8 cellular contexts compared by ENCODE assay signal in the genomic region with DNA sequence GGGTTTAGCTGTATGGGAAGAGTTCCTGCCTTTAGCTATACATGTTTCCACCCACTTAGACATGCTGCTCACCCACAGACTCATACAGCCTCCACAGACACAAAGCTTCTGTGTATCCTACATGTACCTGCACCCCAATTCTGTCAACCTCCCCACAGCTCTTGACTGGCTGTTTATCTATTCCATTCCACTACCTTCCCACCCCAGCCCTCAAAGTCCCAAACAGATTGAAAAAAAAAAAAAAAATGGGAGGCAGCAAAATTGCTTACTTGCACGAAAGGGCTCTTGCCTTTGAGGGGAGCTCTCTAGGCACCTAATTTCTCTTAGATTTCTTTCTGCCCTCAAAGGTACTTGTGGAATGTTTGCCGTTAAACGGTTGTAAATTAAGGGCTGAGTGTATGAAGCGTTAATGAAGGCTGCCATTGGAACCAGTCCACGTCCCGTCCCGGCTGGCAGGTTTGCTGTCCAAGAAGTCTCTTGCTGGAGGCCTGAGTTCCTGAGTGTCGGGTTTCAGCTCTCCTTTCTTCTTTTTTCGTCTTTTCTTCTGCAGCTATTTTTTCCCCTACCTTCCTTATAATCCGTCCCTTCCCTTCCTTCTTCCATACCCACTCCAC. TPM values are rescaled to one million over a fixed set of nuclear protein-coding genes. Genes with fewer than 3 reads are reported as not detected.
DNase-seq lines count a peak whose midpoint lies in the region; ATAC-seq and TF ChIP-seq lines count a peak whose summit lies in the region.

No MANE protein-coding gene starts in this region.

- peaks cover 0 to 3% of the 10 kb centered on the region in 2 donors for H3K36me3 ChIP-seq in duodenal mucosa (ENCODE audit: control insufficient read depth in 1 of 2, insufficient read depth in 2 of 2, low read length in 2 of 2)

- H3K36me3 Mint-ChIP-seq in activated naive CD8-positive, alpha-beta T cell treated with anti-CD3 and anti-CD28 coated beads, Interleukin-2, amount 50 U/mL, for 24 hours (ENCODE audit: low read depth) = no peaks in the 10 kb centered on the region

- no peaks in the 10 kb centered on the region for H3K4me1 Mint-ChIP-seq in activated naive CD8-positive, alpha-beta T cell treated with anti-CD3 and anti-CD28 coated beads, Interleukin-2, amount 50 U/mL, for 24 hours

- H3K4me3 Mint-ChIP-seq in activated naive CD8-positive, alpha-beta T cell treated with anti-CD3 and anti-CD28 coated beads, Interleukin-2, amount 50 U/mL, for 24 hours = no peak overlapping the region

- peaks cover 4% of the 10 kb centered on the region for H3K27me3 Mint-ChIP-seq in activated naive CD8-positive, alpha-beta T cell treated with anti-CD3 and anti-CD28 coated beads, Interleukin-2, amount 50 U/mL, for 24 hours

- peak overlapping the region; percentile 16 for H3K27ac ChIP-seq in duodenal mucosa (ENCODE audit: low read depth, low read length)

- no peaks in the 10 kb centered on the region for H3K9me3 ChIP-seq in duodenal mucosa (ENCODE audit: control insufficient read depth in 1 of 2, low read length in 2 of 2)

- H3K4me3 ChIP-seq in AG09309 (ENCODE audit: control insufficient read depth, low read depth, low read length) (no peak overlapping the region; the same call in 1 of the 2 replicates), duodenal mucosa (ENCODE audit: low read depth in 1 of 2, low read length in 2 of 2) (peak overlapping the region; percentile 16 to 18)

- TF ChIP-seq CTCF in AG09309 (IDR thresholded peaks at IDR 0.05; ENCODE audit: control insufficient read depth, insufficient read depth, low read depth, low read length, missing control alignments) = peak; percentile 10

- H3K27me3 ChIP-seq in duodenal mucosa (ENCODE audit: control insufficient read depth in 1 of 2, insufficient read depth in 2 of 2, low read length in 2 of 2) = no peaks in the 10 kb centered on the region

- DNase-seq in AG09309 (ENCODE audit: low read depth) (peak; percentile 39), NCI-H1092 treated with DMSO at 0.1 percent for 48 hours (lab: John Stamatoyannopoulos, UW) (peak; percentile 65), mucosa of gallbladder (ENCODE audit: low spot score) (peak; percentile 49), activated gamma-delta T cell treated with Interleukin-2 at 50 U/mL for 16 hours (no peak)
- DNase-seq in activated naive CD8-positive, alpha-beta T cell treated with anti-CD3 and anti-CD28 coated beads, Interleukin-2, amount 50 U/mL, for 24 hours = no peak
- DNase-seq in activated CD4-positive, alpha-beta T cell treated with anti-CD3 and anti-CD28 coated beads for 48 hours = no peak

- H3K9ac ChIP-seq in duodenal mucosa (ENCODE audit: low read depth in 1 of 2, low read length in 2 of 2) = peak overlapping the region in 1 of 2 donors; percentile 1

- H3K9me3 Mint-ChIP-seq in activated naive CD8-positive, alpha-beta T cell treated with anti-CD3 and anti-CD28 coated beads, Interleukin-2, amount 50 U/mL, for 24 hours = no peaks in the 10 kb centered on the region

- ATAC-seq in activated naive CD8-positive, alpha-beta T cell treated with anti-CD3 and anti-CD28 coated beads, Interleukin-2, amount 50 U/mL, for 24 hours = no peak
- no peak for ATAC-seq in HG02678 (IDR thresholded peaks at IDR 0.05; ENCODE audit: unreplicated experiment)

- H3K27ac Mint-ChIP-seq in activated naive CD8-positive, alpha-beta T cell treated with anti-CD3 and anti-CD28 coated beads, Interleukin-2, amount 50 U/mL, for 24 hours = no peak overlapping the region

- H3K4me1 ChIP-seq in duodenal mucosa (ENCODE audit: control insufficient read depth in 1 of 2, insufficient read depth in 2 of 2, low read length in 2 of 2) = peaks cover 35 to 43% of the 10 kb centered on the region in 2 donors

RNA-seq across cellular contexts. Expression of a gene that starts 43.6 kb away (rescaled TPM):
- total RNA-seq in mucosa of gallbladder = 175 TPM

Comparison
In these comparisons a context has a peak if more than half of its experiments do, and no peak if none do; other contexts are left out.
1. DNase-seq: peak in AG09309 (single experiment), NCI-H1092 treated with DMSO at 0.1 percent for 48 hours (single experiment) and mucosa of gallbladder (single experiment); none in activated gamma-delta T cell treated with Interleukin-2 at 50 U/mL for 16 hours (single experiment), activated naive CD8-positive, alpha-beta T cell treated with anti-CD3 and anti-CD28 coated beads, Interleukin-2, amount 50 U/mL, for 24 hours (single experiment) and activated CD4-positive, alpha-beta T cell treated with anti-CD3 and anti-CD28 coated beads for 48 hours (single experiment).